In the genomic region with DNA sequence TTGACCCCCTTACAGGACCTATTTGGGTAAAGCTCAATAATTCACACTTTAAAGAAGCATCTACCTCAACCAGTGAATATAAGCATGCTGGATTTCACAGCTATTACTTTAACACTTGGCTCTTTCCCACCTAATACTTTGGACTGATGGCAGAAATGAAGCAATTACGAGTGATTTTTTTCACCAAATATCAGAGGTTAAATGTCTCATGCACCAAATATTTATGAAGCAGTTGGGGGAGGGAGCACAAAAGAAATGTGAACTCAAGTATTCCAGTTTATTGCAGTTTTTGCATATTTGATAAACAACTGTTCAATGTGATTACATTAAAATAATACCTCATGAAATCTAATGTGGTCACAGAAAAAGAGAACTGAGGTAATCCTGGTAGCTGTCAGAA, we compare ENCODE assay signal across 27 cellular contexts.
"Had no signal": no experiment of that assay in that cellular context is flagged by ENCODE, and none has a peak within 500 bp of the region (broad histone marks: within the 10 kb centered on the region; RNA-seq: fewer than 3 reads in every experiment).

No MANE protein-coding gene starts in this region.

- H3K4me3 Mint-ChIP-seq: activated CD4-positive, alpha-beta memory T cell treated with anti-CD3 and anti-CD28 coated beads, Interleukin-2, amount 10 ng/mL, durations not matched to agents 7 days and 5 days; activated CD4-positive, alpha-beta T cell treated with anti-CD3 and anti-CD28 coated beads, Interleukin-2, amount 10 ng/mL, durations not matched to agents 24 days and 14 days; activated naive CD4-positive, alpha-beta T cell treated with anti-CD3 and anti-CD28 coated beads for 36 hours; activated T-cell treated with anti-CD3 and anti-CD28 coated beads, Interleukin-2, amount 50 U/mL, for 72 hours; effector memory CD8-positive, alpha-beta T cell; immature natural killer cell; naive thymus-derived CD4-positive, alpha-beta T cell; neural crest cell; stimulated activated effector memory CD8-positive, alpha-beta T cell treated with anti-CD3 and anti-CD28 coated beads, Interleukin-12 subunit alpha, Interleukin-12 subunit beta, amount 100 ng/mL, for 72 hours; stimulated activated naive CD8-positive, alpha-beta T cell treated with anti-CD3 and anti-CD28 coated beads, Interleukin-15, amount 100 ng/mL, for 72 hours had no signal

- ATAC-seq: activated T-cell treated with anti-CD3 and anti-CD28 coated beads, Interleukin-2, amount 50 U/mL, for 72 hours; effector memory CD8-positive, alpha-beta T cell; esophagus mucosa; left lung; naive thymus-derived CD4-positive, alpha-beta T cell; right lobe of liver; stimulated activated effector memory CD8-positive, alpha-beta T cell treated with anti-CD3 and anti-CD28 coated beads, Interleukin-12 subunit alpha, Interleukin-12 subunit beta, amount 100 ng/mL, for 72 hours; stimulated activated naive CD8-positive, alpha-beta T cell treated with anti-CD3 and anti-CD28 coated beads, Interleukin-15, amount 100 ng/mL, for 72 hours had no signal

- H3K27me3 ChIP-seq: brain microvascular endothelial cell, colonic mucosa, dorsolateral prefrontal cortex, left lung, right lobe of liver, tibial artery had no signal

- H3K4me3 ChIP-seq: colonic mucosa, dorsolateral prefrontal cortex, left lung, lung, right lobe of liver, tibial artery had no signal

- H3K9me3 Mint-ChIP-seq: activated CD4-positive, alpha-beta T cell treated with anti-CD3 and anti-CD28 coated beads, Interleukin-2, amount 10 ng/mL, durations not matched to agents 24 days and 14 days had no signal

- H3K36me3 Mint-ChIP-seq: stimulated activated effector memory CD8-positive, alpha-beta T cell treated with anti-CD3 and anti-CD28 coated beads, Interleukin-12 subunit alpha, Interleukin-12 subunit beta, amount 100 ng/mL, for 72 hours had no signal

- H3K27ac Mint-ChIP-seq: activated CD4-positive, alpha-beta memory T cell treated with anti-CD3 and anti-CD28 coated beads, Interleukin-2, amount 10 ng/mL, durations not matched to agents 7 days and 5 days; activated CD4-positive, alpha-beta T cell treated with anti-CD3 and anti-CD28 coated beads, Interleukin-2, amount 10 ng/mL, durations not matched to agents 24 days and 14 days; activated naive CD4-positive, alpha-beta T cell treated with anti-CD3 and anti-CD28 coated beads for 36 hours; activated T-cell treated with anti-CD3 and anti-CD28 coated beads, Interleukin-2, amount 50 U/mL, for 72 hours; effector memory CD8-positive, alpha-beta T cell; immature natural killer cell; naive thymus-derived CD4-positive, alpha-beta T cell; stimulated activated effector memory CD8-positive, alpha-beta T cell treated with anti-CD3 and anti-CD28 coated beads, Interleukin-12 subunit alpha, Interleukin-12 subunit beta, amount 100 ng/mL, for 72 hours; stimulated activated naive CD8-positive, alpha-beta T cell treated with anti-CD3 and anti-CD28 coated beads, Interleukin-15, amount 100 ng/mL, for 72 hours had no signal

- H3K36me3 ChIP-seq: brain microvascular endothelial cell, colonic mucosa, left lung, right lobe of liver, tibial artery had no signal

- DNase-seq: activated CD4-positive, alpha-beta memory T cell treated with anti-CD3 and anti-CD28 coated beads, Interleukin-2, amount 10 ng/mL, durations not matched to agents 7 days and 5 days; activated CD4-positive, alpha-beta T cell treated with anti-CD3 and anti-CD28 coated beads, Interleukin-2, amount 10 ng/mL, durations not matched to agents 24 days and 14 days; activated effector memory CD4-positive, alpha-beta T cell treated with Interleukin-2 at 50 U/mL for 16 hours; activated naive CD4-positive, alpha-beta T cell treated with anti-CD3 and anti-CD28 coated beads for 36 hours; activated T-cell treated with anti-CD3 and anti-CD28 coated beads, Interleukin-2, amount 50 U/mL, for 72 hours; anterior cingulate cortex; brain microvascular endothelial cell; central memory CD4-positive, alpha-beta T cell; colonic mucosa; dorsolateral prefrontal cortex; effector memory CD8-positive, alpha-beta T cell; foreskin melanocyte; immature natural killer cell; kidney glomerular epithelial cell; left lung; naive thymus-derived CD4-positive, alpha-beta T cell; occipital lobe; right lobe of liver; small intestine; stimulated activated CD4-positive, alpha-beta T cell treated with anti-CD3 and anti-CD28 coated beads, Interleukin-2, amount 100 ng/mL, for 24 hours; stimulated activated naive CD8-positive, alpha-beta T cell treated with anti-CD3 and anti-CD28 coated beads, Interleukin-15, amount 100 ng/mL, for 72 hours; tibial artery had no signal

- FAIRE-seq: endothelial cell of umbilical vein, small intestine had no signal

- H3K27me3 Mint-ChIP-seq: activated CD4-positive, alpha-beta memory T cell treated with anti-CD3 and anti-CD28 coated beads, Interleukin-2, amount 10 ng/mL, durations not matched to agents 7 days and 5 days; activated CD4-positive, alpha-beta T cell treated with anti-CD3 and anti-CD28 coated beads, Interleukin-2, amount 10 ng/mL, durations not matched to agents 24 days and 14 days; effector memory CD8-positive, alpha-beta T cell; naive thymus-derived CD4-positive, alpha-beta T cell; stimulated activated naive CD8-positive, alpha-beta T cell treated with anti-CD3 and anti-CD28 coated beads, Interleukin-15, amount 100 ng/mL, for 72 hours had no signal

- H3K27ac ChIP-seq: brain microvascular endothelial cell, colonic mucosa, dorsolateral prefrontal cortex, left lung, right lobe of liver, tibial artery had no signal

- H3K4me1 ChIP-seq: colonic mucosa, left lung, right lobe of liver, tibial artery had no signal

- H3K9me3 ChIP-seq: colonic mucosa, left lung, right lobe of liver, tibial artery had no signal

- H3K4me1 Mint-ChIP-seq: activated CD4-positive, alpha-beta memory T cell treated with anti-CD3 and anti-CD28 coated beads, Interleukin-2, amount 10 ng/mL, durations not matched to agents 7 days and 5 days; activated CD4-positive, alpha-beta T cell treated with anti-CD3 and anti-CD28 coated beads, Interleukin-2, amount 10 ng/mL, durations not matched to agents 24 days and 14 days; immature natural killer cell; naive thymus-derived CD4-positive, alpha-beta T cell; neural crest cell; stimulated activated effector memory CD8-positive, alpha-beta T cell treated with anti-CD3 and anti-CD28 coated beads, Interleukin-12 subunit alpha, Interleukin-12 subunit beta, amount 100 ng/mL, for 72 hours; stimulated activated naive CD8-positive, alpha-beta T cell treated with anti-CD3 and anti-CD28 coated beads, Interleukin-15, amount 100 ng/mL, for 72 hours had no signal
